In the genomic region with DNA sequence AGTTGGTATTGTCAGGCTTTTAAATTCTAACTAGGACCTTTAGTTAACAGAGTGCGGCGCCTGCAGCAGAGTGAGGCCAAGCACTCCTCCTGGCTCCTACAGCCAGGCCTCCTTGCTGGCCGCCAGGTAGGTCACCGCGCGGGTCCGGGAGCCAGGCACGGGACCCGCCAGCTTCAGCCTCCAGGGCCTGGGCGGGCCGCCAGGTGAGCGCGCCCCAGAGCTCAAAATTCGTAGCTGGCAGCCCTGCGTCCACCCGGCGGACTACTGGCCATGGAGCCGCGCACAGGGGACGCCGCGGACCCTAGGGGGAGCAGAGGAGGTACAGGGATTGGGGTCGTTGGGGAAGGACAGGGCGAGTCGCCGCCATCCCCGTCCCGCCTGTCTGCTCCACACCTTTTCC, we compare ENCODE assay signal across 8 cellular contexts. TPM values are rescaled to one million over a fixed set of nuclear protein-coding genes. Genes with fewer than 3 reads are reported as not detected.
DNase-seq lines count a peak whose midpoint lies in the region; ATAC-seq and TF ChIP-seq lines count a peak whose summit lies in the region.

Gene MAGIX (plus strand): TSS at position 139 of the 400 bp plus-strand sequence. CDS start 132 bp downstream, at position 271.

- no peaks in the 10 kb centered on the region for H3K36me3 Mint-ChIP-seq in HFFc6 (ENCODE audit: low read depth)
- H3K36me3 Mint-ChIP-seq in activated T-helper 2 cell treated with anti-CD3 and anti-CD28 coated beads, Interferon-gamma antibody, Interleukin-2, Interleukin-4, amounts not matched to agents 10 μg/mL and 5 μg/mL and 100 μg/mL, durations not matched to agents 14 hours and 24 hours and 36 hours (ENCODE audit: low read depth) = no peaks in the 10 kb centered on the region
- peaks cover 14% of the 10 kb centered on the region for H3K36me3 Mint-ChIP-seq in stimulated activated effector memory CD8-positive, alpha-beta T cell treated with anti-CD3 and anti-CD28 coated beads, Interleukin-12 subunit alpha, Interleukin-12 subunit beta, amount 100 ng/mL, for 72 hours

- TF ChIP-seq CTCF in HFFc6 (IDR thresholded peaks at IDR 0.05) (no peak), GM10266 (IDR thresholded peaks at IDR 0.05; ENCODE audit: control insufficient read depth, insufficient read depth, low read depth, missing control alignments) (no peak)

- H3K36me3 ChIP-seq in iPS-18a (ENCODE audit: control insufficient read depth, low read depth, low read length) = no peaks in the 10 kb centered on the region

- H3K4me1 Mint-ChIP-seq in HFFc6 (ENCODE audit: low read depth) = peaks cover 18% of the 10 kb centered on the region
- H3K4me1 Mint-ChIP-seq in activated T-helper 2 cell treated with anti-CD3 and anti-CD28 coated beads, Interferon-gamma antibody, Interleukin-2, Interleukin-4, amounts not matched to agents 10 μg/mL and 5 μg/mL and 100 μg/mL, durations not matched to agents 14 hours and 24 hours and 36 hours (ENCODE audit: low read depth) = peaks cover 20% of the 10 kb centered on the region
- H3K4me1 Mint-ChIP-seq in stimulated activated effector memory CD8-positive, alpha-beta T cell treated with anti-CD3 and anti-CD28 coated beads, Interleukin-12 subunit alpha, Interleukin-12 subunit beta, amount 100 ng/mL, for 72 hours = peaks cover 29% of the 10 kb centered on the region

- H3K9me3 ChIP-seq in iPS-18a (ENCODE audit: control insufficient read depth, low read depth, low read length) = no peaks in the 10 kb centered on the region

- peak within 1 kb of the TSS; percentile 65 for H3K4me3 ChIP-seq in iPS-18a (ENCODE audit: low read length)

- intact Hi-C loops in activated T-helper 2 cell treated with anti-CD3 and anti-CD28 coated beads, Interferon-gamma antibody, Interleukin-2, Interleukin-4, amounts not matched to agents 10 μg/mL and 5 μg/mL and 100 μg/mL, durations not matched to agents 14 hours and 24 hours and 36 hours (cut with micrococcal nuclease) = loop anchor here (10.0 kb wide), 2 partner anchors 58 to 358 kb away; partner anchors contain the start of gene HDAC6

- no peak within 1 kb of the TSS for H3K27ac ChIP-seq in iPS-18a (ENCODE audit: low read length)

- peak within 1 kb of the TSS; percentile 82 for H3K4me3 Mint-ChIP-seq in HFFc6
- H3K4me3 Mint-ChIP-seq in activated T-helper 2 cell treated with anti-CD3 and anti-CD28 coated beads, Interferon-gamma antibody, Interleukin-2, Interleukin-4, amounts not matched to agents 10 μg/mL and 5 μg/mL and 100 μg/mL, durations not matched to agents 14 hours and 24 hours and 36 hours (ENCODE audit: low read depth) = peak within 1 kb of the TSS; percentile 61
- H3K4me3 Mint-ChIP-seq in stimulated activated effector memory CD8-positive, alpha-beta T cell treated with anti-CD3 and anti-CD28 coated beads, Interleukin-12 subunit alpha, Interleukin-12 subunit beta, amount 100 ng/mL, for 72 hours = peak within 1 kb of the TSS; percentile 73

- no peak for ATAC-seq in stimulated activated effector memory CD8-positive, alpha-beta T cell treated with anti-CD3 and anti-CD28 coated beads, Interleukin-12 subunit alpha, Interleukin-12 subunit beta, amount 100 ng/mL, for 72 hours
- no peak for ATAC-seq in GM18502 (IDR thresholded peaks at IDR 0.05; ENCODE audit: poor library complexity, unreplicated experiment)
- no peak for ATAC-seq in HG02678 (IDR thresholded peaks at IDR 0.05; ENCODE audit: unreplicated experiment)
- ATAC-seq in GM21825 (IDR thresholded peaks at IDR 0.05; ENCODE audit: unreplicated experiment) = no peak

- peaks cover 2% of the 10 kb centered on the region; the same call in 1 of the 2 replicates for H3K27me3 Mint-ChIP-seq in HFFc6 (ENCODE audit: insufficient read depth)
- no peaks in the 10 kb centered on the region for H3K27me3 Mint-ChIP-seq in activated T-helper 2 cell treated with anti-CD3 and anti-CD28 coated beads, Interferon-gamma antibody, Interleukin-2, Interleukin-4, amounts not matched to agents 10 μg/mL and 5 μg/mL and 100 μg/mL, durations not matched to agents 14 hours and 24 hours and 36 hours (ENCODE audit: low read depth)

- DNase-seq in HFFc6 (no peak), GM10266 (ENCODE audit: extremely low spot score) (no peak)
- no peak for DNase-seq in activated T-helper 2 cell treated with anti-CD3 and anti-CD28 coated beads, Interferon-gamma antibody, Interleukin-2, Interleukin-4, amounts not matched to agents 10 μg/mL and 5 μg/mL and 100 μg/mL, durations not matched to agents 14 hours and 24 hours and 36 hours (ENCODE audit: low spot score)
- no peak for DNase-seq in stimulated activated effector memory CD8-positive, alpha-beta T cell treated with anti-CD3 and anti-CD28 coated beads, Interleukin-12 subunit alpha, Interleukin-12 subunit beta, amount 100 ng/mL, for 72 hours (ENCODE audit: low spot score in 2 of 2)

- no peaks in the 10 kb centered on the region; the same call in 1 of the 2 replicates for H3K9me3 Mint-ChIP-seq in HFFc6
- H3K9me3 Mint-ChIP-seq in activated T-helper 2 cell treated with anti-CD3 and anti-CD28 coated beads, Interferon-gamma antibody, Interleukin-2, Interleukin-4, amounts not matched to agents 10 μg/mL and 5 μg/mL and 100 μg/mL, durations not matched to agents 14 hours and 24 hours and 36 hours = no peaks in the 10 kb centered on the region
- H3K9me3 Mint-ChIP-seq in stimulated activated effector memory CD8-positive, alpha-beta T cell treated with anti-CD3 and anti-CD28 coated beads, Interleukin-12 subunit alpha, Interleukin-12 subunit beta, amount 100 ng/mL, for 72 hours = no peaks in the 10 kb centered on the region

- peak within 1 kb of the TSS; percentile 98 for H3K27ac Mint-ChIP-seq in HFFc6
- H3K27ac Mint-ChIP-seq in activated T-helper 2 cell treated with anti-CD3 and anti-CD28 coated beads, Interferon-gamma antibody, Interleukin-2, Interleukin-4, amounts not matched to agents 10 μg/mL and 5 μg/mL and 100 μg/mL, durations not matched to agents 14 hours and 24 hours and 36 hours = peak within 1 kb of the TSS; percentile 33
- peak within 1 kb of the TSS; percentile 97 for H3K27ac Mint-ChIP-seq in stimulated activated effector memory CD8-positive, alpha-beta T cell treated with anti-CD3 and anti-CD28 coated beads, Interleukin-12 subunit alpha, Interleukin-12 subunit beta, amount 100 ng/mL, for 72 hours

- H3K4me1 ChIP-seq in iPS-18a (ENCODE audit: control insufficient read depth, low read depth, low read length) = peaks cover 3% of the 10 kb centered on the region

- peaks cover 27% of the 10 kb centered on the region for H3K27me3 ChIP-seq in iPS-18a (ENCODE audit: control insufficient read depth, insufficient read depth, low read length)

- H3K9ac ChIP-seq in iPS-18a (ENCODE audit: low read length) = no peak within 1 kb of the TSS

RNA-seq across cellular contexts. Expression of gene MAGIX, which starts in this region (rescaled TPM):
- 1 to 10 TPM in 5 of 6 experiments, under 1 TPM in 1; 0.94 to 1.9 (median 1.1) TPM for total RNA-seq in HFFc6 (2021; fragmentation: NEBNext Ultra II Directional; extraction: Animal tissue kit (Norgen Biotek cat#: 25700))
- 1.6 and 2.1 TPM in 2 replicates for total RNA-seq in activated T-helper 2 cell treated with anti-CD3 and anti-CD28 coated beads, Interferon-gamma antibody, Interleukin-2, Interleukin-4, amounts not matched to agents 10 μg/mL and 5 μg/mL and 100 μg/mL, durations not matched to agents 14 hours and 24 hours and 36 hours

Comparison
In these comparisons a context has a peak if more than half of its experiments do, and no peak if none do; other contexts are left out.
1. H3K27ac Mint-ChIP-seq: peak in every context shown above with its lines; median percentile 98 in HFFc6; 97 in stimulated activated effector memory CD8-positive, alpha-beta T cell treated with anti-CD3 and anti-CD28 coated beads, Interleukin-12 subunit alpha, Interleukin-12 subunit beta, amount 100 ng/mL, for 72 hours; 33 in activated T-helper 2 cell treated with anti-CD3 and anti-CD28 coated beads, Interferon-gamma antibody, Interleukin-2, Interleukin-4, amounts not matched to agents 10 μg/mL and 5 μg/mL and 100 μg/mL, durations not matched to agents 14 hours and 24 hours and 36 hours.